Comparison of ENCODE assay signal across 8 cellular contexts in the genomic region with DNA sequence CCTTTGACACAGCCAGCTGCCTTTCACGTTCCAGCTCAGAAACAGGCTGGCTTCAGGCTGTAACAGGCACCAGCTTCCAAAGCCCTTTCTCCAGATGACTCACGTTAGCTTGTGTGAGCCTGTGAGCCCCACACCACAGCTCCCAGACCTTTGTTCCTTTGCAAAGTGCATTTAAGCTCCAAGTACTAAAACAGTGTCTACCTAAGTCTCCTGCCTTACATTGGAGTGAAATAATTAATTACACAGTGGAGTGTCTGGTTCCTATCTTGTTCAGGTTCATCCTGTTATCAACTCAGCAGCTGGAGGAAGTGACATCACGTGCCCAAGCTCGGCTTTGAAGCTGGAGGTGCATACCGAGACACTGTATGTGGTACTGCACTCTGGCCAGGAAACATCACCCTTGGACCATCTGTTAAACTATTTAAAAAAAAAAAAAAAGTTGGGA.
DNase-seq lines count a peak whose midpoint lies in the region; ATAC-seq and TF ChIP-seq lines count a peak whose summit lies in the region.

No MANE protein-coding gene starts in this region.

- H3K27ac ChIP-seq in RWPE2 (ENCODE audit: poor library complexity, severe bottlenecking) = peak overlapping the region; percentile 33
- H3K27ac ChIP-seq in right atrium auricular region = peak overlapping the region; percentile 63 to 84

- H3K9me3 ChIP-seq in RWPE2 (ENCODE audit: severe bottlenecking) (no peaks in the 10 kb centered on the region), adipocyte (ENCODE audit: control insufficient read depth, low read length) (no peaks in the 10 kb centered on the region), right atrium auricular region (no peaks in the 10 kb centered on the region)

- DNase-seq in NK-92 (lab: John Stamatoyannopoulos, UW; ENCODE audit: unreplicated experiment) (peak; percentile 3), RWPE2 (ENCODE audit: low spot score) (no peak), adipocyte (ENCODE audit: low read depth) (peak; percentile 8), right atrium auricular region (ENCODE audit: low spot score) (peak; percentile 71), sciatic nerve (ENCODE audit: low spot score) (no peak), UCSD-AML1 (lab: John Stamatoyannopoulos, UW; ENCODE audit: unreplicated experiment) (no peak)
- no peak for DNase-seq in NK-92 treated with Interleukin-12 subunit alpha and Interleukin-12 subunit beta, amount 100 ng/mL, for 24 hours (lab: John Stamatoyannopoulos, UW)

- H3K4me1 ChIP-seq in RWPE2 (ENCODE audit: insufficient read depth, poor library complexity, severe bottlenecking) (peaks cover 12% of the 10 kb centered on the region), adipocyte (ENCODE audit: control insufficient read depth, insufficient read depth, low read length) (peaks cover 58% of the 10 kb centered on the region), right atrium auricular region (peaks cover 0 to 43% of the 10 kb centered on the region in 2 donors)

- no peaks in the 10 kb centered on the region for H3K27me3 ChIP-seq in RWPE2 (ENCODE audit: insufficient read depth, poor library complexity, severe bottlenecking)
- no peaks in the 10 kb centered on the region for H3K27me3 ChIP-seq in adipocyte (replicated peaks; ENCODE audit: control insufficient read depth, insufficient read depth, low read length)
- H3K27me3 ChIP-seq in right atrium auricular region = no peaks in the 10 kb centered on the region

- ATAC-seq in RWPE2 (ENCODE audit: low read depth) (peak; percentile 98), sciatic nerve (peak; percentile 53), HG02588 (IDR thresholded peaks at IDR 0.05; ENCODE audit: unreplicated experiment) (no peak)

- TF ChIP-seq CTCF in RWPE2 (IDR thresholded peaks at IDR 0.05; ENCODE audit: poor library complexity, severe bottlenecking) = no peak
- no peak for TF ChIP-seq CTCF in right atrium auricular region (IDR thresholded peaks at IDR 0.05)

- no peak overlapping the region for H3K4me3 ChIP-seq in RWPE2 (ENCODE audit: severe bottlenecking)
- H3K4me3 ChIP-seq in adipocyte (ENCODE audit: low read length) = no peak overlapping the region
- H3K4me3 ChIP-seq in right atrium auricular region = no peak overlapping the region

- H3K9ac ChIP-seq in adipocyte (ENCODE audit: low read length) = peak overlapping the region; percentile 82

- intact Hi-C loops in sciatic nerve (cut with DNase I) = no loop called here

- H3K36me3 ChIP-seq in RWPE2 (ENCODE audit: low read depth) (no peaks in the 10 kb centered on the region), adipocyte (ENCODE audit: control insufficient read depth, insufficient read depth, low read length, severe bottlenecking) (no peaks in the 10 kb centered on the region), right atrium auricular region (no peaks in the 10 kb centered on the region)

Comparison
In these comparisons a context has a peak if more than half of its experiments do, and no peak if none do; other contexts are left out.
1. DNase-seq: peak in NK-92 (single experiment), adipocyte (single experiment) and right atrium auricular region (single experiment); none in NK-92 treated with Interleukin-12 subunit alpha and Interleukin-12 subunit beta, amount 100 ng/mL, for 24 hours (single experiment), RWPE2 (single experiment), sciatic nerve (single experiment) and UCSD-AML1 (single experiment).